In genomic region chrX:21940356-21940829, GRCh38 we compare ENCODE assay signal across 8 cellular contexts. TPM values are rescaled to one million over a fixed set of nuclear protein-coding genes. Genes with fewer than 3 reads are reported as not detected.
DNase-seq lines count a peak whose midpoint lies in the region; ATAC-seq and TF ChIP-seq lines count a peak whose summit lies in the region.

SMS (plus strand) TSS chrX:21940709; CDS start chrX:21940825, 116 bp downstream.

- peak; percentile 55 for TF ChIP-seq POLR2A in GM18526 (IDR thresholded peaks at IDR 0.05; ENCODE audit: extremely low read depth, insufficient read length)

- DNase-seq in A172 (ENCODE audit: low spot score): peak; percentile 76
- peak; percentile 55 for DNase-seq in NCI-H2196 treated with DMSO at 0.1 percent for 48 hours (lab: John Stamatoyannopoulos, UW; ENCODE audit: unreplicated experiment)
- peak; percentile 24 to 47 for DNase-seq in activated CD4-positive, alpha-beta T cell treated with anti-CD3 and anti-CD28 coated beads for 24 hours (ENCODE audit: low read depth in 2 of 2)
- DNase-seq in left kidney (ENCODE audit: low read depth, low spot score): peak; percentile 88
- peak; percentile 60 for DNase-seq in stimulated activated CD4-positive, alpha-beta T cell treated with anti-CD3 and anti-CD28 coated beads, Interleukin-1b, Interleukin-23, amount 100 ng/mL, for 48 hours

- H3K27ac ChIP-seq in cingulate gyrus (ENCODE audit: low read depth, low read length): peak within 1 kb of the TSS; percentile 41

- ATAC-seq in HG03064 (IDR thresholded peaks at IDR 0.05; ENCODE audit: low read depth, unreplicated experiment): peak; percentile 62

RNA-seq across cellular contexts. Expression of gene SMS, which starts in this region (rescaled TPM):
- 423 and 528 TPM in 2 replicates for total RNA-seq in A172 (2014; rRNA removed; shearing (Covaris generic))

Comparison
In these comparisons a context has a peak if more than half of its experiments do, and no peak if none do; other contexts are left out.
1. Peak in every context shown above with its lines: DNase-seq, ATAC-seq and H3K27ac ChIP-seq.
2. DNase-seq: peak in every context shown above with its lines; median percentile 88 in left kidney; 76 in A172; 60 in stimulated activated CD4-positive, alpha-beta T cell treated with anti-CD3 and anti-CD28 coated beads, Interleukin-1b, Interleukin-23, amount 100 ng/mL, for 48 hours; 55 in NCI-H2196 treated with DMSO at 0.1 percent for 48 hours; 36 in activated CD4-positive, alpha-beta T cell treated with anti-CD3 and anti-CD28 coated beads for 24 hours.